Comparison of ENCODE assay signal across 1 cellular context in the genomic region with DNA sequence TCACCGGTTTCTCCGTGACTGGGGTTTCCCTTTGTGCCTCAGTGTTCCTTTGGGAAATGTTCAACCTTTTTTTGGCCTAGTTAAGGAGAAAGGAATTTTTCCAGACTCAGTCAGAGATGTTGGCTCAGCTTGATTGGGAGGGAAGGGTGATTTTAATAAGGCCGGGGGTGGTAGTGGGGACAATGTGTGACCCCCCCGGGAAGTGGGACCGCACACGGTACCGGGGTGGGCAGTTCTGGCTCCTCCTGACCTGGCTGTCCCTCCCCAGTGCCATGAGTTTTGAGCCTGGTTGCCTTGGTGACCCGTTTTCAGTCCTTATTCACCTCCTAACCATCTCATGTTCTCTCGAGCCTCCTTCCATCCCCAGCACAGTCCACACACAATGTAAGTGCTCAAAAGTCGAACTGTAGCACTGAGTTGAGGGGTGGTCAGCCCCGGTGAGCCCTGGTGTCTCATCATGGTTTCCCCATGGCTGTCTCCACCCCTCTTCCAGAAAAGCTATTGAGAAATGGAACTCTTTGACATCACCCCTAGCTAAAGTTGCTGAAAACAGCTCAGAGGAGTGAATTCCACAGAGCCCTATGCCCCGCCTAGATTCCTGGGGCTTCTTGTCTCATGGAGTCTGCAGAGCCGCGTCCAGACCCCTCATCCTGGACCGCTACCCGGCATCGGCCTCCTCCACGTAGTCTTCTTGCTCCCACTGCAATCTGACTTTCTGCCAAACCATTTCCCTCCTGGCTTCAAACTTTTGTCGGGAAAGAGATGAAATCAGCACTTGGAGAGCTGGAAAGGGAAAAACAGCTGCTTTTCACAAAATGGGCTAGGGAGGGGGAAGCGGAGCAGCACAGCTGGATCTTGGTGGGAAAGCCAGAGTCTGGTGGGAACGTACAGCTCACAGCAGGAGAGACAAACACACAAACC.
TF ChIP-seq lines count a peak whose summit lies in the region.

No MANE protein-coding gene starts in this region.

TF ChIP-seq in endothelial cell of umbilical vein, 7 proteins besides CTCF, POLR2A, EP300 and RAD21:
- TF ChIP-seq MAX (IDR thresholded peaks at IDR 0.05; ENCODE audit: insufficient read depth, insufficient read length) (no peak), MYC (IDR thresholded peaks at IDR 0.05; ENCODE audit: low read depth, low read length) (no peak), GATA2 (IDR thresholded peaks at IDR 0.05; ENCODE audit: insufficient read depth, insufficient read length, low read depth, low read length) (no peak), JUN (IDR thresholded peaks at IDR 0.05; ENCODE audit: borderline replicate concordance, insufficient read depth, insufficient read length, low read depth) (no peak), EZH2 (IDR thresholded peaks at IDR 0.05; ENCODE audit: borderline replicate concordance, low read depth, low read length, severe bottlenecking) (no peak), FOS (IDR thresholded peaks at IDR 0.05; ENCODE audit: borderline replicate concordance, insufficient read depth, low read length) (no peak), POLR2AphosphoS5 (IDR thresholded peaks at IDR 0.05; ENCODE audit: insufficient read depth, low read depth, low read length) (no peak)
